ENCODE assay signal across 15 cellular contexts in genomic region chr10:45439365-45439764, GRCh38.
DNase-seq lines count a peak whose midpoint lies in the region; ATAC-seq, FAIRE-seq and TF ChIP-seq lines count a peak whose summit lies in the region.
"Had no signal": no experiment of that assay in that cellular context is flagged by ENCODE, and none has a peak within 500 bp of the region (broad histone marks: within the 10 kb centered on the region; RNA-seq: fewer than 3 reads in every experiment).

No MANE protein-coding gene starts in this region.

- CTCF ChIA-PET in H1 (lab: Charles Lee; ENCODE audit: partially characterized antibody), result interaction anchor here (1.0 to 2.2 kb wide), 4 partner anchors 17 to 790 kb away, joined by 3 to 9 read pairs (median 4); no protein-coding TSS in a partner anchor

- peaks cover 12% of the 10 kb centered on the region for H3K9me3 ChIP-seq in BLaER1
- H3K9me3 ChIP-seq in H1 (ENCODE audit: insufficient read depth in 2 of 2, low read depth in 1 of 2, low read length in 1 of 2), result no peaks in the 10 kb centered on the region

- FAIRE-seq in H1 (lab: Jason Lieb, UNC), result no peak
- FAIRE-seq: GM12891 had no signal

- no peak overlapping the region for H2BK20ac ChIP-seq in H1 (ENCODE audit: low read length)

- no peak overlapping the region for H2AFZ ChIP-seq in H1 (ENCODE audit: low read length)
- H2AFZ ChIP-seq: GM23248, PC-9 had no signal

- H3K4me3 ChIP-seq in BLaER1 (no peak overlapping the region), H1 (ENCODE audit: extremely low read depth in 1 of 4, insufficient read depth in 2 of 4, low read depth in 3 of 4, low read length in 4 of 4) (no peak overlapping the region)
- H3K4me3 ChIP-seq: GM23248, PC-9 had no signal

- H3K9ac ChIP-seq in BLaER1 (0 out of 2 replicates have a peak overlapping the region, but pooled peaks have one; percentile 12), H1 (replicated peaks in 1 of 4; ENCODE audit: extremely low read depth in 1 of 4, low read depth in 3 of 4, low read length in 3 of 4) (no peak overlapping the region)
- H3K9ac ChIP-seq: GM23248 had no signal

- TF ChIP-seq CTCF in H1 (IDR thresholded peaks at IDR 0.05; ENCODE audit: control extremely low read depth in 1 of 3, insufficient read depth in 1 of 3, low read depth in 1 of 3, low read length in 3 of 3), result no peak

- H3K79me1 ChIP-seq in H1 (ENCODE audit: low read depth, low read length), result no peaks in the 10 kb centered on the region

- no peak overlapping the region for H3K56ac ChIP-seq in H1 (replicated peaks; ENCODE audit: insufficient read length, low read depth, low read length)

- ATAC-seq in stimulated activated effector memory CD8-positive, alpha-beta T cell treated with anti-CD3 and anti-CD28 coated beads, Interleukin-12 subunit alpha, Interleukin-12 subunit beta, amount 100 ng/mL, for 72 hours, result no peak
- ATAC-seq in GM18520 (IDR thresholded peaks at IDR 0.05; ENCODE audit: unreplicated experiment), result no peak
- ATAC-seq in GM18858 (IDR thresholded peaks at IDR 0.05; ENCODE audit: unreplicated experiment), result no peak

- peaks cover 6% of the 10 kb centered on the region; the same call in 1 of the 2 replicates for H3K36me3 ChIP-seq in BLaER1
- no peaks in the 10 kb centered on the region for H3K36me3 ChIP-seq in H1 (ENCODE audit: control insufficient read depth in 2 of 4, insufficient read depth in 4 of 4, low read length in 3 of 4)

- H3K23me2 ChIP-seq in H1 (ENCODE audit: low read depth, low read length), result no peaks in the 10 kb centered on the region

- H3K4ac ChIP-seq in H1 (replicated peaks; ENCODE audit: insufficient read length, low read depth, low read length), result no peak overlapping the region

- no peak for TF ChIP-seq EP300 in H1 (IDR thresholded peaks at IDR 0.05; ENCODE audit: borderline replicate concordance in 1 of 2, low read depth in 2 of 2, low read length in 2 of 2)

- peak overlapping the region; percentile 40 for H4K91ac ChIP-seq in H1 (replicated peaks; ENCODE audit: insufficient read length, low read length)

- peaks cover 49% of the 10 kb centered on the region for H3K4me1 ChIP-seq in BLaER1
- H3K4me1 ChIP-seq in H1 (replicated peaks in 1 of 4; ENCODE audit: control insufficient read depth in 3 of 4, insufficient read depth in 4 of 4, low read length in 3 of 4), result no peaks in the 10 kb centered on the region

- H2AK5ac ChIP-seq in H1 (ENCODE audit: low read depth, low read length), result no peak overlapping the region

- TF ChIP-seq POLR2A in H1 (IDR thresholded peaks at IDR 0.05; ENCODE audit: control extremely low read depth in 1 of 2, low read depth in 2 of 2, low read length in 2 of 2), result no peak

- H3K9me3 Mint-ChIP-seq in stimulated activated effector memory CD8-positive, alpha-beta T cell treated with anti-CD3 and anti-CD28 coated beads, Interleukin-12 subunit alpha, Interleukin-12 subunit beta, amount 100 ng/mL, for 72 hours, result no peaks in the 10 kb centered on the region
- H3K9me3 Mint-ChIP-seq: HFFc6 had no signal

- WGBS in H1 (ENCODE audit: extremely low coverage in 1 of 2, insufficient coverage in 1 of 2, insufficient read length in 1 of 2, insufficient replicate concordance in 2 of 2, low coverage in 1 of 2, low lambda C conversion rate in 2 of 2, missing lambda C conversion rate in 1 of 2), 2 experiments, result 90% methylated on average over 6 of the region's 6 CpGs; no CpG with 5 or more reads in 1 of the 2 experiments

- POLR2A ChIA-PET in H1 (lab: Charles Lee; ENCODE audit: partially characterized antibody), result no interaction called here

- peak overlapping the region; percentile 66; the same call in 1 of the 2 replicates for H2BK5ac ChIP-seq in H1 (ENCODE audit: low read depth, low read length)

- H2BK12ac ChIP-seq in H1 (ENCODE audit: low read depth, low read length), result peak overlapping the region; percentile 39; the same call in 1 of the 2 replicates

- H4K8ac ChIP-seq in H1 (ENCODE audit: extremely low read depth, insufficient read depth, low read length), result no peak overlapping the region; the same call in 1 of the 2 replicates

- H3K27ac ChIP-seq in BLaER1, result peak overlapping the region; percentile 45; the same call in 1 of the 2 replicates
- no peak overlapping the region for H3K27ac ChIP-seq in H1 (ENCODE audit: low read depth, low read length)
- H3K27ac ChIP-seq: GM23248, PC-9 had no signal

- peak; percentile 26 for DNase-seq in D341Med (ENCODE audit: low spot score)
- DNase-seq in H1 (ENCODE audit: low read depth in 1 of 2, low spot score in 2 of 2), result peak in 1 of 2 experiments; percentile 32
- DNase-seq in stimulated activated effector memory CD8-positive, alpha-beta T cell treated with anti-CD3 and anti-CD28 coated beads, Interleukin-12 subunit alpha, Interleukin-12 subunit beta, amount 100 ng/mL, for 72 hours (ENCODE audit: low spot score in 2 of 2), result no peak
- DNase-seq in AG20443 (ENCODE audit: low spot score), result no peak
- DNase-seq: GM23248, HFFc6, MM.1S, NCI-H1105, NCI-H1694 treated with DMSO at 0.1 percent for 48 hours, PC-9 had no signal

- H2BK15ac ChIP-seq in H1 (ENCODE audit: low read length), result no peak overlapping the region

- H3K36me3 Mint-ChIP-seq in stimulated activated effector memory CD8-positive, alpha-beta T cell treated with anti-CD3 and anti-CD28 coated beads, Interleukin-12 subunit alpha, Interleukin-12 subunit beta, amount 100 ng/mL, for 72 hours, result no peaks in the 10 kb centered on the region

- H4K20me1 ChIP-seq in BLaER1 (no peaks in the 10 kb centered on the region), H1 (replicated peaks in 1 of 2; ENCODE audit: control insufficient read depth in 1 of 2, insufficient read depth in 2 of 2, low read length in 2 of 2) (no peaks in the 10 kb centered on the region)

- H3K79me2 ChIP-seq in H1 (ENCODE audit: control insufficient read depth in 1 of 2, insufficient read depth in 2 of 2, low read length in 2 of 2), result no peaks in the 10 kb centered on the region

- H3K18ac ChIP-seq in H1 (ENCODE audit: extremely low read depth, low read length), result no peak overlapping the region; the same call in 1 of the 2 replicates

- H3K4me1 Mint-ChIP-seq in stimulated activated effector memory CD8-positive, alpha-beta T cell treated with anti-CD3 and anti-CD28 coated beads, Interleukin-12 subunit alpha, Interleukin-12 subunit beta, amount 100 ng/mL, for 72 hours, result peaks cover 5% of the 10 kb centered on the region

- no peak overlapping the region for H3K4me3 Mint-ChIP-seq in stimulated activated effector memory CD8-positive, alpha-beta T cell treated with anti-CD3 and anti-CD28 coated beads, Interleukin-12 subunit alpha, Interleukin-12 subunit beta, amount 100 ng/mL, for 72 hours
- H3K4me3 Mint-ChIP-seq: CD14-positive monocyte, HFFc6 had no signal

- H3K27me3 ChIP-seq in BLaER1 (no peaks in the 10 kb centered on the region), H1 (replicated peaks in 1 of 4; ENCODE audit: control insufficient read depth in 3 of 4, extremely low read depth in 1 of 4, insufficient read depth in 3 of 4, low read length in 3 of 4) (no peaks in the 10 kb centered on the region)

- H3K4me2 ChIP-seq in BLaER1 (peak overlapping the region; percentile 24; the same call in 1 of the 2 replicates), H1 (ENCODE audit: insufficient read depth in 1 of 2, low read depth in 2 of 2, low read length in 2 of 2) (no peak overlapping the region)
- H3K4me2 ChIP-seq: PC-9 had no signal

- H2BK120ac ChIP-seq in H1 (replicated peaks; ENCODE audit: low read depth, low read length), result no peak overlapping the region

- no peak overlapping the region for H4K5ac ChIP-seq in H1 (ENCODE audit: insufficient read length, low read depth, low read length)

- no peak overlapping the region for H3K14ac ChIP-seq in H1 (ENCODE audit: insufficient read length)

- no peak for TF ChIP-seq RAD21 in H1 (IDR thresholded peaks at IDR 0.05 in 1 of 2, conservative IDR thresholded peaks at IDR 0.05 in 1 of 2; ENCODE audit: low read depth in 2 of 2, low read length in 2 of 2)

- no peak overlapping the region for H3K23ac ChIP-seq in H1 (ENCODE audit: insufficient read length)

- H3K27ac Mint-ChIP-seq in stimulated activated effector memory CD8-positive, alpha-beta T cell treated with anti-CD3 and anti-CD28 coated beads, Interleukin-12 subunit alpha, Interleukin-12 subunit beta, amount 100 ng/mL, for 72 hours, result peak overlapping the region; percentile 39
- H3K27ac Mint-ChIP-seq: HFFc6 had no signal

TF ChIP-seq in H1, 55 proteins besides CTCF, POLR2A, EP300 and RAD21:
- TF ChIP-seq SAP30 (IDR thresholded peaks at IDR 0.05; ENCODE audit: insufficient read depth, insufficient replicate concordance, low read length) (no peak), CTBP2 (IDR thresholded peaks at IDR 0.05; ENCODE audit: borderline replicate concordance, insufficient read depth, insufficient read length, low read length) (no peak), GTF2F1 (IDR thresholded peaks at IDR 0.05; ENCODE audit: borderline replicate concordance, low read depth, low read length) (no peak), GABPA (IDR thresholded peaks at IDR 0.05; ENCODE audit: borderline replicate concordance, insufficient read depth, low read length) (no peak), SIN3A (conservative IDR thresholded peaks at IDR 0.05 in 1 of 2, IDR thresholded peaks at IDR 0.05 in 1 of 2; ENCODE audit: low read depth in 1 of 2, low read length in 2 of 2) (no peak), CEBPB (IDR thresholded peaks at IDR 0.05; ENCODE audit: low read depth, low read length) (no peak), MAX (IDR thresholded peaks at IDR 0.05) (no peak), ZNF274 (IDR thresholded peaks at IDR 0.05; ENCODE audit: borderline replicate concordance, extremely low read depth, low read length) (no peak), RBBP5 (IDR thresholded peaks at IDR 0.05; ENCODE audit: borderline replicate concordance, low read depth, low read length) (no peak), E2F6 (IDR thresholded peaks at IDR 0.05) (no peak), CBX8 (IDR thresholded peaks at IDR 0.05; ENCODE audit: borderline replicate concordance, low read depth, low read length) (no peak), PHF8 (conservative IDR thresholded peaks at IDR 0.05; ENCODE audit: low read depth, low read length) (no peak)
TF ChIP-seq in H1: peak in this region for 0.
